In the genomic region with DNA sequence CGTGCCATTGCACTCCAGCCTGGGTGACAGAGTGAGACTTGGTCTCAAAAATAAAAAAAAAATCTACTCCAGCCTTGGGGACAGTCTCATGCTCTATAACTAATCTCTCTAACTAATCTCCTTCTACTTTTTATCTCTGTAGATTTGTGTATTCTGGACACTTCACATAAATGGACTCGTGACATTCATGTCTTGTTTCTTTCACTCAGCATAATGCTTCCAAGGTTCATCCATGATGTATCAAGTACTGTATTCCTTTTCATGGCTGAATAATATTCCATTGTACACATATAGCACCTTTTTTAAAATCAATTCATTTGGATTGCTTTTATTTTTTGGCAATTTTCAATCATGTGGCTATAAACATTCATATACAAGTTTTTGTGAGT, we compare ENCODE assay signal across 17 cellular contexts. TPM values are rescaled to one million over a fixed set of nuclear protein-coding genes. Genes with fewer than 3 reads are reported as not detected.
"Had no signal": no experiment of that assay in that cellular context is flagged by ENCODE, and none has a peak within 500 bp of the region (broad histone marks: within the 10 kb centered on the region; RNA-seq: fewer than 3 reads in every experiment).

No MANE protein-coding gene starts in this region.

- H3K9me3 ChIP-seq: breast epithelium, ovary, psoas muscle, thyroid gland, upper lobe of right lung had no signal

- H3K4me3 ChIP-seq: breast epithelium, dorsolateral prefrontal cortex, ovary, psoas muscle, smooth muscle cell, thyroid gland, upper lobe of right lung had no signal

- H3K36me3 ChIP-seq: breast epithelium, ovary, thyroid gland, upper lobe of right lung had no signal

- H3K27ac ChIP-seq: breast epithelium, ovary, psoas muscle, thyroid gland, upper lobe of right lung had no signal

- H3K4me2 ChIP-seq: smooth muscle cell had no signal

- H3K4me1 ChIP-seq: breast epithelium, psoas muscle, thyroid gland, upper lobe of right lung had no signal

- DNase-seq: activated CD8-positive, alpha-beta memory T cell treated with anti-CD3 and anti-CD28 coated beads, Interleukin-2, amount 50 U/mL, for 4 hours; central memory CD4-positive, alpha-beta T cell; dorsolateral prefrontal cortex; left cardiac atrium; left ventricle myocardium superior; naive B cell; ovary; psoas muscle; stimulated activated CD4-positive, alpha-beta T cell treated with anti-CD3 and anti-CD28 coated beads, Interleukin-4, amount 100 ng/mL, for 4 hours; thyroid gland; upper lobe of right lung had no signal

- H3K27me3 ChIP-seq: breast epithelium, dorsolateral prefrontal cortex, ovary, thyroid gland, upper lobe of right lung had no signal

RNA-seq across cellular contexts. Expression of gene COL26A1, which starts 9.8 kb away (rescaled TPM):
- total RNA-seq: activated CD8-positive, alpha-beta memory T cell treated with anti-CD3 and anti-CD28 coated beads for 36 hours; activated T-helper 17 cell treated with anti-CD3 and anti-CD28 coated beads, Interleukin-2, amount 50 U/mL, for 72 hours; breast epithelium; epithelial cell of proximal tubule; left cardiac atrium; left ventricle myocardium superior; lung microvascular endothelial cell; psoas muscle; thyroid gland had no signal
